1 cellular context compared by ENCODE assay signal in the genomic region with DNA sequence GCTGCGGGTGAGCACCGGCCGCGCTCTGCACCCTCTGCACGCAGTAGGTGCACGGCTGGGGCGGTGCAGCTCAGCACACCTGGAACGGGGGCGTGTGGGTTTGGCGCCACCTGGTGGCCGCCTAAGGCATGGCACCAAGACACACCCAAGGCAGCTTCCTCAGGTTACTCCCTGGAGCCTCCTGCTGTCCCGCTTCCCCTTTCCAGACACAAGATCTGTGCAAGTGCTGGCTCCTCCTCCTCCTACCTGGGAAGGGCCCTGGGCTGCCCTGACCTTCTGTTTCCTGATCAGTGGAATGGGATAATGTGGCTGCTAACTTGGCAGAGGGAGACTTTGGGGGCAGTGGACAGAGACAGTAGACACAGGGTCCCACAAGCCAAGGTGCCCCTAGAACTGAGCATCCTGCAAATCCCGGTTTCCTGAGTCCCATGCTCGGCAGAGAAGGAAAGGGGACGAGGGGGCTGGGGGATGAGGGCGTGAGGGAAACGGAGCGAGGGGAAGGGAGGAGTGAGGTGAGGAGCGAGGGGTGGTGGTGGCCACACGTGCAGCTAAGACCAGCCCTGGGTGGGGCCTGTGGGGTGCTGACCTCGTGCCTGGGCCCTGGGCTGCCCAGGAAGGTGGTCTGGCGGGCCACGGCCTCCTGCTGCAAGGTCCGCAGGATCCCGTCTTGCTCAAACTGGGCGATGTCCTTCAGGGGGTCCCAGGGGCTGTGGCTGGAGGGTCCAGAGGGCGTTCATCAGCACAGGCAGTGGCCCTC.
TF ChIP-seq lines count a peak whose summit lies in the region.

No MANE protein-coding gene starts in this region.

TF ChIP-seq in GM12878, 131 proteins besides CTCF, POLR2A, EP300 and RAD21 (continued from another document):
- TF ChIP-seq, protein P1, sequence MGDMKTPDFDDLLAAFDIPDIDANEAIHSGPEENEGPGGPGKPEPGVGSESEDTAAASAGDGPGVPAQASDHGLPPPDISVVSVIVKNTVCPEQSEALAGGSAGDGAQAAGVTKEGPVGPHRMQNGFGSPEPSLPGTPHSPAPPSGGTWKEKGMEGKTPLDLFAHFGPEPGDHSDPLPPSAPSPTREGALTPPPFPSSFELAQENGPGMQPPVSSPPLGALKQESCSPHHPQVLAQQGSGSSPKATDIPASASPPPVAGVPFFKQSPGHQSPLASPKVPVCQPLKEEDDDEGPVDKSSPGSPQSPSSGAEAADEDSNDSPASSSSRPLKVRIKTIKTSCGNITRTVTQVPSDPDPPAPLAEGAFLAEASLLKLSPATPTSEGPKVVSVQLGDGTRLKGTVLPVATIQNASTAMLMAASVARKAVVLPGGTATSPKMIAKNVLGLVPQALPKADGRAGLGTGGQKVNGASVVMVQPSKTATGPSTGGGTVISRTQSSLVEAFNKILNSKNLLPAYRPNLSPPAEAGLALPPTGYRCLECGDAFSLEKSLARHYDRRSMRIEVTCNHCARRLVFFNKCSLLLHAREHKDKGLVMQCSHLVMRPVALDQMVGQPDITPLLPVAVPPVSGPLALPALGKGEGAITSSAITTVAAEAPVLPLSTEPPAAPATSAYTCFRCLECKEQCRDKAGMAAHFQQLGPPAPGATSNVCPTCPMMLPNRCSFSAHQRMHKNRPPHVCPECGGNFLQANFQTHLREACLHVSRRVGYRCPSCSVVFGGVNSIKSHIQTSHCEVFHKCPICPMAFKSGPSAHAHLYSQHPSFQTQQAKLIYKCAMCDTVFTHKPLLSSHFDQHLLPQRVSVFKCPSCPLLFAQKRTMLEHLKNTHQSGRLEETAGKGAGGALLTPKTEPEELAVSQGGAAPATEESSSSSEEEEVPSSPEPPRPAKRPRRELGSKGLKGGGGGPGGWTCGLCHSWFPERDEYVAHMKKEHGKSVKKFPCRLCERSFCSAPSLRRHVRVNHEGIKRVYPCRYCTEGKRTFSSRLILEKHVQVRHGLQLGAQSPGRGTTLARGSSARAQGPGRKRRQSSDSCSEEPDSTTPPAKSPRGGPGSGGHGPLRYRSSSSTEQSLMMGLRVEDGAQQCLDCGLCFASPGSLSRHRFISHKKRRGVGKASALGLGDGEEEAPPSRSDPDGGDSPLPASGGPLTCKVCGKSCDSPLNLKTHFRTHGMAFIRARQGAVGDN (IDR thresholded peaks at IDR 0.05): no peak
- peak; percentile 62; the same call in 1 of the 2 replicates for TF ChIP-seq LARP7 (IDR thresholded peaks at IDR 0.05)
- TF ChIP-seq SMARCA5 (IDR thresholded peaks at IDR 0.05): peak; percentile 81
- no peak for TF ChIP-seq GABPA (IDR thresholded peaks at IDR 0.05; ENCODE audit: low read depth)
